ENCODE assay signal across 8 cellular contexts in the genomic region with DNA sequence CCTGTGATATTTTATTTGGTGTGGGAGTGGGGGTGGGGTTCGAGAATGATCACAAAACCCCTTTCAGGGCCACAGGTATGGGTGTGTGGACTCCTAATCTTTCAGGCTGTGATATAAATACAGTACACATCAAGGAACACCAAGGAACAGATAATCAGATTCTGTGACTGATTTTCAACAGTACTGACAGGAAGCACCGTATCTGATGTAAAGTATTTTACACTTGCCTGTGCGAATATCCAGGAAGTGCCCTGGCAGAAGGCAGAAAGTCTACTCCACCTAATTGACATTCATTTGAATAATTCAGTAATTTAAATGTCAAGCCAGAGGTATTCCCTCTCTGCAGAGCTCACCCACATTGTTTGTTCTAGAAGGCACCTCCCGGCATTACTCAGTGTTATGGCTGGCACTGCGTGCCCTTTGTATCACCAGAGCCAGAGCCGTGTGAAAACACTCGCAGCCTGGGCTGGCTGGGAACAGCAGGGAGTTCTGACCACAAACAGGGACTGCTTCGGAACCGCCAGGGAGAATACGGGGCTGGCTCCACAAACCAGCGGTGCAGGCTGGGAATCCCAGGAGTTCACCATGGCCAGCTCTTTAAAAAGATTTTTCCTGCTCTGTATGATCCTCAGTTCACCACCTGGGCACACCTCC.
DNase-seq lines count a peak whose midpoint lies in the region; TF ChIP-seq lines count a peak whose summit lies in the region.

No MANE protein-coding gene starts in this region.

- no peak overlapping the region for H3K27ac ChIP-seq in OCI-LY7 (ENCODE audit: low read depth, low read length, poor library complexity, severe bottlenecking)

- no peak overlapping the region for H2AFZ ChIP-seq in OCI-LY7 (ENCODE audit: low read length)

- no peaks in the 10 kb centered on the region for H3K79me2 ChIP-seq in OCI-LY7 (ENCODE audit: insufficient read depth, low read depth, low read length)

- no peaks in the 10 kb centered on the region for H3K9me2 ChIP-seq in OCI-LY7 (ENCODE audit: insufficient read depth, low read length)

- POLR2A ChIA-PET in OCI-LY7 (lab: Charles Lee), result no interaction called here

- intact Hi-C loops in OCI-LY7 (cut with micrococcal nuclease; ENCODE audit: unreplicated experiment), result no loop called here

- H3K9me3 ChIP-seq in OCI-LY7 (ENCODE audit: low read length), result no peaks in the 10 kb centered on the region

- no TSS peak for BruUV-seq in OCI-LY7 (replicated peaks; lab: Mats Ljungman, UMichigan)

- H3K36me3 ChIP-seq in OCI-LY7 (ENCODE audit: insufficient read depth, low read length), result no peaks in the 10 kb centered on the region

- no peak overlapping the region for H3K4me2 ChIP-seq in OCI-LY7 (ENCODE audit: low read length)

- DNase-seq in ACHN (peak; percentile 49), M059J (ENCODE audit: low read depth) (peak; percentile 89), cerebellar cortex (ENCODE audit: low spot score) (peak; percentile 65), lung microvascular endothelial cell (ENCODE audit: low read depth in 2 of 2) (peak; percentile 64 to 68), NCI-H2081 treated with DMSO at 0.1 percent for 48 hours (lab: John Stamatoyannopoulos, UW) (no peak), OCI-LY7 (ENCODE audit: low spot score) (no peak), UCSD-AML1 (lab: John Stamatoyannopoulos, UW; ENCODE audit: unreplicated experiment) (no peak)
- no peak for DNase-seq in stimulated activated naive CD4-positive, alpha-beta T cell treated with Interleukin-2 at 50 U/mL for 16 hours (lab: John Stamatoyannopoulos, UW)

- in situ Hi-C loops in ACHN (cut with HindIII; ENCODE audit: low pct_ligation_motif_present, low pct_unique_long_range_greater_than_20kb, low sequenced_read_pairs), result no loop called here

- no peak for TF ChIP-seq CTCF in OCI-LY7 (conservative IDR thresholded peaks at IDR 0.05; ENCODE audit: low read length)

- H3K4me3 ChIP-seq in OCI-LY7 (ENCODE audit: low read depth, low read length, poor library complexity, severe bottlenecking), result no peak overlapping the region

- H4K20me1 ChIP-seq in OCI-LY7 (ENCODE audit: insufficient read depth, low read length), result no peaks in the 10 kb centered on the region

- CTCF ChIA-PET in OCI-LY7 (lab: Charles Lee; ENCODE audit: unreplicated experiment), result no interaction called here

- no peaks in the 10 kb centered on the region for H3K4me1 ChIP-seq in OCI-LY7 (ENCODE audit: insufficient read depth, low read length, poor library complexity, severe bottlenecking)

Comparison
In these comparisons a context has a peak if more than half of its experiments do, and no peak if none do; other contexts are left out.
1. DNase-seq: peak in ACHN (single experiment), M059J (single experiment), cerebellar cortex (single experiment) and lung microvascular endothelial cell (2 of 2); none in NCI-H2081 treated with DMSO at 0.1 percent for 48 hours (single experiment), stimulated activated naive CD4-positive, alpha-beta T cell treated with Interleukin-2 at 50 U/mL for 16 hours (single experiment), OCI-LY7 (single experiment) and UCSD-AML1 (single experiment).